ENCODE assay signal across 8 cellular contexts in genomic region chr2:127649684-127650040, GRCh38. TPM values are rescaled to one million over a fixed set of nuclear protein-coding genes. Genes with fewer than 3 reads are reported as not detected.
A peak's percentile ranks its signal among the peaks of the same experiment; 100 is the strongest.
DNase-seq lines count a peak whose midpoint lies in the region; ATAC-seq, FAIRE-seq and TF ChIP-seq lines count a peak whose summit lies in the region.

No MANE protein-coding gene starts in this region.

- peak overlapping the region; percentile 41 for H3K4me2 ChIP-seq in Loucy (ENCODE audit: low read depth, low read length, poor library complexity, severe bottlenecking)

- H3K4me1 ChIP-seq in Loucy (ENCODE audit: insufficient read depth, low read length, poor library complexity, severe bottlenecking) = peaks cover 22% of the 10 kb centered on the region
- peaks cover 0 to 3% (median 0%) of the 10 kb centered on the region in 3 donors for H3K4me1 ChIP-seq in pancreas
- peaks cover 43 to 76% of the 10 kb centered on the region in 2 donors for H3K4me1 ChIP-seq in thoracic aorta (ENCODE audit: control insufficient read depth in 1 of 2, low read depth in 2 of 2)

- H3K9me3 ChIP-seq in Loucy (ENCODE audit: insufficient read depth, low read depth, low read length) (no peaks in the 10 kb centered on the region), SK-N-MC (ENCODE audit: low read depth, low read length) (no peaks in the 10 kb centered on the region), pancreas (no peaks in the 10 kb centered on the region), thoracic aorta (no peaks in the 10 kb centered on the region)

- intact Hi-C loops in activated naive CD4-positive, alpha-beta T cell treated with anti-CD3 and anti-CD28 coated beads for 36 hours (cut with micrococcal nuclease) = loop anchor here (1.0 to 10.0 kb wide), 4 partner anchors 58 to 452 kb away; partner anchors contain the start of gene WDR33
- intact Hi-C loops in pancreas (cut with DNase I) = no loop called here

- H4K20me1 ChIP-seq in Loucy (ENCODE audit: insufficient read depth, low read length, poor library complexity, severe bottlenecking) = no peaks in the 10 kb centered on the region

- no peaks in the 10 kb centered on the region for H3K27me3 Mint-ChIP-seq in activated naive CD4-positive, alpha-beta T cell treated with anti-CD3 and anti-CD28 coated beads for 36 hours (ENCODE audit: low read depth)

- DNase-seq in CD1c-positive myeloid dendritic cell (ENCODE audit: extremely low spot score) = peak; percentile 89
- DNase-seq in SK-N-MC (ENCODE audit: low read depth, low spot score) = peak; percentile 42
- peak; percentile 91 for DNase-seq in activated naive CD4-positive, alpha-beta T cell treated with anti-CD3 and anti-CD28 coated beads for 36 hours
- DNase-seq in globus pallidus (ENCODE audit: low spot score) = peak; percentile 84
- DNase-seq in pancreas = peak; percentile 62 to 89 (median 81)
- peak; percentile 64 for DNase-seq in thoracic aorta (ENCODE audit: low spot score)

- no peaks in the 10 kb centered on the region for H3K27me3 ChIP-seq in Loucy (ENCODE audit: insufficient read depth, low read length, poor library complexity, severe bottlenecking)
- no peaks in the 10 kb centered on the region for H3K27me3 ChIP-seq in pancreas
- no peaks in the 10 kb centered on the region for H3K27me3 ChIP-seq in thoracic aorta (replicated peaks; ENCODE audit: insufficient read depth)

- peak overlapping the region; percentile 92 for H3K27ac ChIP-seq in SK-N-MC
- H3K27ac ChIP-seq in pancreas = no peak overlapping the region
- peak overlapping the region; percentile 54 to 75 for H3K27ac ChIP-seq in thoracic aorta

- CTCF ChIA-PET in activated naive CD4-positive, alpha-beta T cell treated with anti-CD3 and anti-CD28 coated beads for 36 hours (lab: Charles Lee) = interaction anchor here (0.5 to 11.0 kb wide), 9 partner anchors 9 to 451 kb away, joined by 3 to 145 read pairs (median 4); no protein-coding TSS in a partner anchor

- H3K9ac ChIP-seq in Loucy (ENCODE audit: low read depth, low read length, poor library complexity, severe bottlenecking) (peak overlapping the region; percentile 54), SK-N-MC (ENCODE audit: insufficient read length) (peak overlapping the region; percentile 16)

- no peaks in the 10 kb centered on the region for H3K79me2 ChIP-seq in Loucy (ENCODE audit: insufficient read depth, low read length)

- TF ChIP-seq CTCF in Loucy (conservative IDR thresholded peaks at IDR 0.05; ENCODE audit: low read length) (peak; percentile 89), pancreas (IDR thresholded peaks at IDR 0.05) (peak; percentile 84 to 91 (median 84)), thoracic aorta (IDR thresholded peaks at IDR 0.05) (peak; percentile 88)

- H3K4me3 ChIP-seq in Loucy (ENCODE audit: low read length, poor library complexity, severe bottlenecking) (no peak overlapping the region), SK-N-MC (peak overlapping the region; percentile 28), pancreas (no peak overlapping the region), thoracic aorta (no peak overlapping the region)

- 3 to 5% methylated on average over 7 of the region's 7 CpGs for WGBS in pancreas, 2 donors

- H2AFZ ChIP-seq in Loucy (ENCODE audit: low read length) = peak overlapping the region; percentile 81

- ATAC-seq in GM19463 (IDR thresholded peaks at IDR 0.05; ENCODE audit: unreplicated experiment) = peak; percentile 82
- peak; percentile 68 to 90 (median 85) for ATAC-seq in pancreas
- ATAC-seq in thoracic aorta (ENCODE audit: insufficient number of reproducible peaks, low FRiP score, low read depth) = peak; percentile 35

- no peaks in the 10 kb centered on the region for H3K36me3 Mint-ChIP-seq in activated naive CD4-positive, alpha-beta T cell treated with anti-CD3 and anti-CD28 coated beads for 36 hours (ENCODE audit: low read depth)

- H3K36me3 ChIP-seq in Loucy (ENCODE audit: insufficient read depth, low read length) (no peaks in the 10 kb centered on the region), SK-N-MC (ENCODE audit: insufficient read depth, low read length) (no peaks in the 10 kb centered on the region), pancreas (no peaks in the 10 kb centered on the region), thoracic aorta (peaks cover 21% of the 10 kb centered on the region)

- FAIRE-seq in pancreas (lab: Jason Lieb, UNC) = no peak

- no peak overlapping the region for H3K4me3 Mint-ChIP-seq in activated naive CD4-positive, alpha-beta T cell treated with anti-CD3 and anti-CD28 coated beads for 36 hours

- H3K9me3 Mint-ChIP-seq in activated naive CD4-positive, alpha-beta T cell treated with anti-CD3 and anti-CD28 coated beads for 36 hours = no peaks in the 10 kb centered on the region

- H3K9me2 ChIP-seq in Loucy (replicated peaks; ENCODE audit: low read depth, low read length) = no peaks in the 10 kb centered on the region

- no peak overlapping the region for H3K27ac Mint-ChIP-seq in activated naive CD4-positive, alpha-beta T cell treated with anti-CD3 and anti-CD28 coated beads for 36 hours

- H3F3A ChIP-seq in Loucy (ENCODE audit: low read depth) = no peaks in the 10 kb centered on the region

- peaks cover 13% of the 10 kb centered on the region for H3K4me1 Mint-ChIP-seq in activated naive CD4-positive, alpha-beta T cell treated with anti-CD3 and anti-CD28 coated beads for 36 hours (ENCODE audit: low read depth)

RNA-seq across cellular contexts. Expression of gene GPR17, which starts 3.7 kb away (rescaled TPM):
- not detected for total RNA-seq in activated naive CD4-positive, alpha-beta T cell treated with anti-CD3 and anti-CD28 coated beads for 36 hours
- total RNA-seq in pancreas (not detected), thoracic aorta (not detected)
- 1 to 10 TPM in 1 of 2 donors, under 1 TPM in 1; 0.35 to 1.9 TPM for polyA plus RNA-seq in pancreas

RNA-seq across cellular contexts. Expression of gene LIMS2, which starts 25.7 kb away (rescaled TPM):
- 10 to 100 TPM; 14.6 to 15.5 TPM for total RNA-seq in activated naive CD4-positive, alpha-beta T cell treated with anti-CD3 and anti-CD28 coated beads for 36 hours
- total RNA-seq in pancreas (1 to 10 TPM; 2.2 to 8.3 (median 4.0) TPM), thoracic aorta (100 to 1,000 TPM; 177 to 246 TPM)
- polyA plus RNA-seq in pancreas = 100 to 1,000 TPM in 1 of 2 donors, 10 to 100 TPM in 1; 77.9 to 139 TPM

RNA-seq across cellular contexts. Expression of gene SFT2D3, which starts 51.6 kb away (rescaled TPM):
- total RNA-seq in activated naive CD4-positive, alpha-beta T cell treated with anti-CD3 and anti-CD28 coated beads for 36 hours = 1 to 10 TPM; 3.1 to 3.3 TPM
- total RNA-seq in pancreas (1 to 10 TPM; 2.7 to 5.7 (median 3.6) TPM), thoracic aorta (1 to 10 TPM; 7.1 to 9.5 TPM)
- 1 to 10 TPM; 3.6 to 5.5 TPM for polyA plus RNA-seq in pancreas

Comparison
In these comparisons a context has a peak if more than half of its experiments do, and no peak if none do; other contexts are left out.
1. ATAC-seq: peak in every context shown above with its lines; median percentile 85 in pancreas; 82 in GM19463; 35 in thoracic aorta.
2. H3K27ac ChIP-seq: peak in SK-N-MC (single experiment) and thoracic aorta (2 of 2); none in pancreas (0 of 4).
3. RNA of gene LIMS2, which starts 25.7 kb away (total RNA-seq): 177 to 246 TPM in thoracic aorta; 14.6 to 15.5 TPM in activated naive CD4-positive, alpha-beta T cell treated with anti-CD3 and anti-CD28 coated beads for 36 hours and 2.2 to 8.3 TPM in pancreas; every median in the first group is over 10 times any median in the second.
4. Peak in every context shown above with its lines, with median percentiles within 50 percentile points of each other: DNase-seq and CTCF ChIP-seq.